ENCODE assay signal across 1 cellular context in genomic region chr9:112094240-112094639, GRCh38.
TF ChIP-seq lines count a peak whose summit lies in the region.

No MANE protein-coding gene starts in this region.

TF ChIP-seq in K562, 482 proteins besides CTCF, POLR2A, EP300 and RAD21 (continued from another document):
- TF ChIP-seq ARID4B (CRISPR knock-in tag; IDR thresholded peaks at IDR 0.05) (no peak), ZNF57 (CRISPR knock-in tag; IDR thresholded peaks at IDR 0.05) (no peak), CBFA2T3 (IDR thresholded peaks at IDR 0.05) (peak; percentile 52; the same call in 1 of the 2 replicates), VEZF1 (CRISPR knock-in tag; IDR thresholded peaks at IDR 0.05) (no peak), L3MBTL2 (IDR thresholded peaks at IDR 0.05) (no peak), ZNF121 (CRISPR knock-in tag; conservative IDR thresholded peaks at IDR 0.05) (no peak), ZNF140 (CRISPR knock-in tag; IDR thresholded peaks at IDR 0.05) (no peak), ZBTB43 (CRISPR knock-in tag; IDR thresholded peaks at IDR 0.05) (no peak), ZNF77 (CRISPR knock-in tag; IDR thresholded peaks at IDR 0.05) (no peak), STAT5A (IDR thresholded peaks at IDR 0.05; ENCODE audit: borderline replicate concordance, low read length) (peak; percentile 25; the same call in 1 of the 2 replicates), TCF7L2 (IDR thresholded peaks at IDR 0.05; ENCODE audit: low read depth, low read length) (no peak), SRSF3 (IDR thresholded peaks at IDR 0.05; ENCODE audit: insufficient read depth, low read length) (no peak), DACH1 (IDR thresholded peaks at IDR 0.05; ENCODE audit: partially characterized antibody) (no peak), ZNF655 (CRISPR knock-in tag; IDR thresholded peaks at IDR 0.05) (no peak), MAX (CRISPR knock-in tag; IDR thresholded peaks at IDR 0.05) (no peak), TBL1XR1 (IDR thresholded peaks at IDR 0.05; ENCODE audit: low read length in 2 of 2) (no peak), ID3 (CRISPR knock-in tag; IDR thresholded peaks at IDR 0.05) (no peak), ID3 (tag; IDR thresholded peaks at IDR 0.05) (no peak), E2F6 (IDR thresholded peaks at IDR 0.05; ENCODE audit: borderline replicate concordance in 1 of 2, extremely low read depth in 1 of 2, insufficient read depth in 1 of 2, insufficient read length in 1 of 2, low read depth in 1 of 2, low read length in 1 of 2, poor library complexity in 1 of 2, severe bottlenecking in 1 of 2) (no peak), TOE1 (IDR thresholded peaks at IDR 0.05; ENCODE audit: borderline replicate concordance) (no peak), TOE1 (CRISPR knock-in tag; IDR thresholded peaks at IDR 0.05; ENCODE audit: borderline replicate concordance, low read depth) (no peak), CBX2 (IDR thresholded peaks at IDR 0.05; ENCODE audit: insufficient read depth, low read length, poor library complexity, severe bottlenecking) (no peak), TRIM25 (IDR thresholded peaks at IDR 0.05; ENCODE audit: borderline replicate concordance) (no peak), NCOA1 (IDR thresholded peaks at IDR 0.05; ENCODE audit: low read depth) (no peak), MITF (IDR thresholded peaks at IDR 0.05) (no peak), MBD2 (IDR thresholded peaks at IDR 0.05; ENCODE audit: borderline replicate concordance, low read depth) (no peak), ZNF184 (CRISPR knock-in tag; IDR thresholded peaks at IDR 0.05) (no peak), PHB2 (IDR thresholded peaks at IDR 0.05; ENCODE audit: low read depth) (no peak), ZNF717 (CRISPR knock-in tag; IDR thresholded peaks at IDR 0.05) (no peak), HMG20B (CRISPR knock-in tag; IDR thresholded peaks at IDR 0.05) (no peak), MEF2A (IDR thresholded peaks at IDR 0.05; ENCODE audit: control insufficient read depth, low read depth, low read length) (no peak), ZFP1 (CRISPR knock-in tag; IDR thresholded peaks at IDR 0.05) (no peak), ZNF224 (CRISPR knock-in tag; IDR thresholded peaks at IDR 0.05) (no peak), U2AF1 (optimal IDR thresholded peaks at IDR 0.05; ENCODE audit: low read depth, low read length) (no peak)
